ENCODE assay signal across 27 cellular contexts in genomic region chr16:61897657-61898056, GRCh38.
DNase-seq lines count a peak whose midpoint lies in the region; ATAC-seq, FAIRE-seq and TF ChIP-seq lines count a peak whose summit lies in the region.
"Had no signal": no experiment of that assay in that cellular context is flagged by ENCODE, and none has a peak within 500 bp of the region (broad histone marks: within the 10 kb centered on the region; RNA-seq: fewer than 3 reads in every experiment).

No MANE protein-coding gene starts in this region.

- H3K27ac ChIP-seq in transverse colon, result no peak overlapping the region
- H3K27ac ChIP-seq: 22Rv1, HL-60, PC-9, RWPE1 had no signal

- WGBS in transverse colon (ENCODE audit: low coverage in 1 of 2), 2 donors, result 54 to 80% methylated on average over 3 of the region's 3 CpGs

- intact Hi-C loops in transverse colon (cut with DNase I; ENCODE audit: low total_unique reads), result no loop called here

- TF ChIP-seq EP300 in transverse colon (IDR thresholded peaks at IDR 0.05; ENCODE audit: low read depth), result no peak

- peak; percentile 82 for ATAC-seq in GM18868 (IDR thresholded peaks at IDR 0.05; ENCODE audit: unreplicated experiment)
- ATAC-seq: T-cell had no signal

- no peak for FAIRE-seq in HTR-8/SVneo (lab: Jason Lieb, UNC)
- FAIRE-seq in RCC 7860 (lab: Jason Lieb, UNC), result no peak

- no peaks in the 10 kb centered on the region for H3K4me1 ChIP-seq in transverse colon
- H3K4me1 ChIP-seq: BE2C, HAP-1 had no signal

- H3K9me3 ChIP-seq in transverse colon, result no peaks in the 10 kb centered on the region
- H3K9me3 ChIP-seq: BE2C, HAP-1 had no signal

- no peak for TF ChIP-seq POLR2A in transverse colon (IDR thresholded peaks at IDR 0.05)

- no peak overlapping the region for H3K4me3 ChIP-seq in transverse colon
- H3K4me3 ChIP-seq: HAP-1, PC-9 had no signal

- DNase-seq in CD1c-positive myeloid dendritic cell (ENCODE audit: extremely low spot score) (peak; percentile 11), MV-4-11 (lab: John Stamatoyannopoulos, UW) (peak; percentile 59), RPMI8226 (peak; percentile 54), transverse colon (no peak), HTR-8/SVneo (ENCODE audit: insufficient read length, low spot score) (no peak), RCC 7860 (ENCODE audit: low spot score) (no peak)
- no peak for DNase-seq in stimulated activated CD4-positive, alpha-beta T cell treated with anti-CD3 and anti-CD28 coated beads, Interleukin-12 subunit alpha, Interleukin-12 subunit beta, amount 100 ng/mL, for 4 hours
- DNase-seq: ACHN, BE2C, Calu3, DND-41, GOT3, HFFc6, Karpas-422, NCI-H1105 treated with DMSO at 0.1 percent for 48 hours, NCI-H146, NCI-H2029 treated with DMSO at 0.1 percent for 48 hours, NCI-H446 treated with DMSO at 0.1 percent for 48 hours, NCI-H526, PC-9, SHP77, T-cell had no signal

- in situ Hi-C loops in transverse colon (cut with MboI; ENCODE audit: low pct_ligation_motif_present in 1 of 4, low pct_unique_long_range_greater_than_20kb in 1 of 4, low sequenced_read_pairs in 3 of 4), result no loop called here

- no peak for TF ChIP-seq CTCF in transverse colon (IDR thresholded peaks at IDR 0.05)

- no peaks in the 10 kb centered on the region for H3K27me3 ChIP-seq in transverse colon
- H3K27me3 ChIP-seq: BE2C had no signal

- H3K36me3 ChIP-seq in transverse colon, result no peaks in the 10 kb centered on the region
- H3K36me3 ChIP-seq: BE2C, HAP-1 had no signal

Comparison
In these comparisons a context has a peak if more than half of its experiments do, and no peak if none do; other contexts are left out.
1. DNase-seq: peak in CD1c-positive myeloid dendritic cell (single experiment), MV-4-11 (single experiment) and RPMI8226 (single experiment); none in stimulated activated CD4-positive, alpha-beta T cell treated with anti-CD3 and anti-CD28 coated beads, Interleukin-12 subunit alpha, Interleukin-12 subunit beta, amount 100 ng/mL, for 4 hours (single experiment), transverse colon (single experiment), HTR-8/SVneo (single experiment) and RCC 7860 (single experiment).